Comparison of ENCODE assay signal across 10 cellular contexts in genomic region chr21:33203371-33203724, GRCh38. TPM values are rescaled to one million over a fixed set of nuclear protein-coding genes. Genes with fewer than 3 reads are reported as not detected.
A peak's percentile ranks its signal among the peaks of the same experiment; 100 is the strongest.
DNase-seq lines count a peak whose midpoint lies in the region; ATAC-seq and TF ChIP-seq lines count a peak whose summit lies in the region.
"Had no signal": no experiment of that assay in that cellular context is flagged by ENCODE, and none has a peak within 500 bp of the region (broad histone marks: within the 10 kb centered on the region; RNA-seq: fewer than 3 reads in every experiment).

No MANE protein-coding gene starts in this region.

- H3K36me3 ChIP-seq in body of pancreas (replicated peaks in 1 of 2; ENCODE audit: insufficient read depth in 1 of 2, low read depth in 2 of 2) (no peaks in the 10 kb centered on the region), mucosa of stomach (ENCODE audit: control insufficient read depth, insufficient read depth, low read length) (no peaks in the 10 kb centered on the region), transverse colon (no peaks in the 10 kb centered on the region), endodermal cell (ENCODE audit: control insufficient read depth, insufficient read depth, low read length) (no peaks in the 10 kb centered on the region)

- DNase-seq in NOMO-1 treated with dmso at 0.1 percent for 144 hours (lab: John Stamatoyannopoulos, UW; ENCODE audit: unreplicated experiment) (peak; percentile 52), NOMO-1 treated with DMSO at 0.1 percent for 48 hours (lab: John Stamatoyannopoulos, UW; ENCODE audit: unreplicated experiment) (no peak), body of pancreas (no peak), transverse colon (no peak), DMS53 (lab: John Stamatoyannopoulos, UW) (no peak), endodermal cell (no peak)
- DNase-seq: retina had no signal

- no peak for TF ChIP-seq EP300 in transverse colon (IDR thresholded peaks at IDR 0.05; ENCODE audit: low read depth)

- H3K27ac ChIP-seq in body of pancreas: peak overlapping the region; percentile 26 to 65 (median 50)
- peak overlapping the region; percentile 54 to 77 (median 76) for H3K27ac ChIP-seq in transverse colon
- no peak overlapping the region for H3K27ac ChIP-seq in endodermal cell (ENCODE audit: low read depth, low read length)
- H3K27ac ChIP-seq: KMS-11 had no signal

- H3K4me3 ChIP-seq in body of pancreas (no peak overlapping the region), mucosa of stomach (ENCODE audit: low read length) (no peak overlapping the region), transverse colon (no peak overlapping the region), endodermal cell (ENCODE audit: low read length) (no peak overlapping the region)

- 39 to 55% methylated on average over 5 of the region's 5 CpGs for WGBS in body of pancreas, 2 donors
- WGBS in transverse colon (ENCODE audit: low coverage in 1 of 2), 2 donors: 65% methylated on average over 5 of the region's 5 CpGs; no CpG with 5 or more reads in 1 of the 2 donors
- 78 to 82% methylated on average over 5 of the region's 5 CpGs for WGBS in endodermal cell (ENCODE audit: insufficient coverage in 1 of 2, insufficient read length in 1 of 2), 2 experiments

- no peaks in the 10 kb centered on the region for H3K4me1 Mint-ChIP-seq in endodermal cell

- in situ Hi-C loops in transverse colon (cut with MboI; ENCODE audit: low pct_ligation_motif_present in 1 of 4, low pct_unique_long_range_greater_than_20kb in 1 of 4, low sequenced_read_pairs in 3 of 4): loop anchor here in 2 of 4 donors (5.0 to 10.0 kb wide), 2 partner anchors 151 to 154 kb away; no protein-coding TSS in a partner anchor

- peak overlapping the region; percentile 22 for H3K9ac ChIP-seq in mucosa of stomach (ENCODE audit: low read length)
- no peak overlapping the region for H3K9ac ChIP-seq in endodermal cell (ENCODE audit: extremely low read depth, low read length, poor library complexity, severe bottlenecking)
- H3K9ac ChIP-seq: KMS-11 had no signal

- intact Hi-C loops in body of pancreas (cut with DNase I): loop anchor here (10.0 kb wide), 2 partner anchors 161 to 241 kb away; no protein-coding TSS in a partner anchor
- intact Hi-C loops in transverse colon (cut with DNase I; ENCODE audit: low total_unique reads): loop anchor here (10.0 kb wide), 2 partner anchors 161 to 241 kb away; no protein-coding TSS in a partner anchor

- peaks cover 23% of the 10 kb centered on the region for H3K4me1 ChIP-seq in body of pancreas
- H3K4me1 ChIP-seq in mucosa of stomach (ENCODE audit: control insufficient read depth, insufficient read depth, low read length): peaks cover 19% of the 10 kb centered on the region
- H3K4me1 ChIP-seq in transverse colon: peaks cover 0 to 24% (median 14%) of the 10 kb centered on the region in 4 donors
- H3K4me1 ChIP-seq in endodermal cell (ENCODE audit: control insufficient read depth, insufficient read depth, low read length): peaks cover 3% of the 10 kb centered on the region

- no peak for TF ChIP-seq CTCF in body of pancreas (IDR thresholded peaks at IDR 0.05)
- TF ChIP-seq CTCF in transverse colon (IDR thresholded peaks at IDR 0.05): no peak
- TF ChIP-seq CTCF in endodermal cell (conservative IDR thresholded peaks at IDR 0.05): no peak

- peaks cover 6% of the 10 kb centered on the region for H3K9me3 Mint-ChIP-seq in endodermal cell

- H3K36me3 Mint-ChIP-seq in endodermal cell (ENCODE audit: low read depth): no peaks in the 10 kb centered on the region

- no peak overlapping the region for H3K4me3 Mint-ChIP-seq in endodermal cell

- no peak overlapping the region for H3K27ac Mint-ChIP-seq in endodermal cell

- H3K27me3 ChIP-seq in body of pancreas: no peaks in the 10 kb centered on the region
- no peaks in the 10 kb centered on the region for H3K27me3 ChIP-seq in mucosa of stomach (ENCODE audit: control insufficient read depth, insufficient read depth, low read length)
- no peaks in the 10 kb centered on the region for H3K27me3 ChIP-seq in transverse colon
- H3K27me3 ChIP-seq in endodermal cell (ENCODE audit: control insufficient read depth, insufficient read depth, low read length, poor library complexity, severe bottlenecking): no peaks in the 10 kb centered on the region

- TF ChIP-seq POLR2A in body of pancreas (IDR thresholded peaks at IDR 0.05): no peak
- TF ChIP-seq POLR2A in transverse colon (IDR thresholded peaks at IDR 0.05): no peak

- no peaks in the 10 kb centered on the region for H3K9me3 ChIP-seq in body of pancreas
- H3K9me3 ChIP-seq in mucosa of stomach (ENCODE audit: control insufficient read depth, low read length): no peaks in the 10 kb centered on the region
- no peaks in the 10 kb centered on the region for H3K9me3 ChIP-seq in transverse colon
- peaks cover 6% of the 10 kb centered on the region for H3K9me3 ChIP-seq in endodermal cell (ENCODE audit: control insufficient read depth, low read length)

- ATAC-seq in body of pancreas: no peak
- no peak for ATAC-seq in HG02973 (IDR thresholded peaks at IDR 0.05; ENCODE audit: unreplicated experiment)

- H3K27me3 Mint-ChIP-seq in endodermal cell (ENCODE audit: insufficient read depth): no peaks in the 10 kb centered on the region

RNA-seq across cellular contexts. Expression of gene IFNAR2, which starts 26.4 kb away (rescaled TPM):
- total RNA-seq in body of pancreas (10 to 100 TPM; 12.2 to 12.9 TPM), transverse colon (10 to 100 TPM in 1 of 4 donors, 1 to 10 TPM in 2, under 1 TPM in 1; 0.20 to 16.5 (median 5.1) TPM), endodermal cell (10 to 100 TPM; 14.1 to 27.7 TPM)
- 24.1 TPM for polyA plus RNA-seq in endodermal cell (2013, experiment 1 of 2)
- 24.8 TPM for polyA plus RNA-seq in endodermal cell (2013, experiment 2 of 2)
